8 cellular contexts compared by ENCODE assay signal in genomic region chr11:3841426-3842304, GRCh38. TPM values are rescaled to one million over a fixed set of nuclear protein-coding genes. Genes with fewer than 3 reads are reported as not detected.
DNase-seq lines count a peak whose midpoint lies in the region; ATAC-seq and TF ChIP-seq lines count a peak whose summit lies in the region.

No MANE protein-coding gene starts in this region.

- peak overlapping the region; percentile 84 for H3K27ac Mint-ChIP-seq in Caco-2 (ENCODE audit: unreplicated experiment)
- peak overlapping the region; percentile 94 for H3K27ac Mint-ChIP-seq in activated CD8-positive, alpha-beta T cell treated with anti-CD3 and anti-CD28 coated beads for 36 hours
- peak overlapping the region; percentile 94 to 95 for H3K27ac Mint-ChIP-seq in effector memory CD8-positive, alpha-beta T cell

- peak overlapping the region; percentile 96 for H3K4me3 Mint-ChIP-seq in Caco-2 (ENCODE audit: unreplicated experiment)
- H3K4me3 Mint-ChIP-seq in activated CD8-positive, alpha-beta T cell treated with anti-CD3 and anti-CD28 coated beads for 36 hours: peak overlapping the region; percentile 87
- H3K4me3 Mint-ChIP-seq in effector memory CD8-positive, alpha-beta T cell: peak overlapping the region; percentile 88

- peak overlapping the region; percentile 5 for H2BK5ac ChIP-seq in mesendoderm (ENCODE audit: low read length)

- peak overlapping the region; percentile 97 for H3K18ac ChIP-seq in mesendoderm (ENCODE audit: low read length)

- H3K4me1 ChIP-seq in Caco-2 (peaks cover 9% of the 10 kb centered on the region; the same call in 1 of the 2 replicates), mesendoderm (ENCODE audit: control insufficient read depth, low read depth, low read length) (peaks cover 17% of the 10 kb centered on the region)

- H3K4me3 ChIP-seq in Caco-2 (ENCODE audit: low read depth, low read length) (peak overlapping the region; percentile 68), mesendoderm (ENCODE audit: low read length) (peak overlapping the region; percentile 8)

- peak overlapping the region; percentile 16 for H3K4me2 ChIP-seq in mesendoderm (ENCODE audit: low read length)

- DNase-seq in Caco-2 (peak; percentile 88 to 94), NCI-H526 treated with DMSO at 0.1 percent for 48 hours (lab: John Stamatoyannopoulos, UW) (peak; percentile 83), mesendoderm (peak; percentile 88)
- DNase-seq in activated CD8-positive, alpha-beta T cell treated with anti-CD3 and anti-CD28 coated beads for 36 hours: peak; percentile 40
- DNase-seq in effector memory CD8-positive, alpha-beta T cell: peak; percentile 88 to 90 (median 88)
- peak; percentile 97 for DNase-seq in stimulated activated naive CD4-positive, alpha-beta T cell treated with Interleukin-2 at 50 U/mL for 16 hours (lab: John Stamatoyannopoulos, UW)

- H3K9me3 Mint-ChIP-seq in Caco-2 (ENCODE audit: unreplicated experiment): no peaks in the 10 kb centered on the region
- no peaks in the 10 kb centered on the region for H3K9me3 Mint-ChIP-seq in activated CD8-positive, alpha-beta T cell treated with anti-CD3 and anti-CD28 coated beads for 36 hours
- H3K9me3 Mint-ChIP-seq in effector memory CD8-positive, alpha-beta T cell: no peaks in the 10 kb centered on the region

- H4K5ac ChIP-seq in mesendoderm (ENCODE audit: low read length): no peak overlapping the region

- peak overlapping the region; percentile 55 for H3K27ac ChIP-seq in mesendoderm (ENCODE audit: low read depth, low read length)

- POLR2A ChIA-PET in Caco-2 (lab: Charles Lee): interaction anchor here (0.6 to 2.2 kb wide), 7 partner anchors 13 to 254 kb away, joined by 3 to 11 read pairs (median 4); partner anchors contain the start of genes NUP98, PGAP2 and STIM1
- POLR2A ChIA-PET in activated CD8-positive, alpha-beta T cell treated with anti-CD3 and anti-CD28 coated beads for 36 hours (lab: Charles Lee): interaction anchor here (0.6 to 14.6 kb wide), 22 partner anchors 11 to 250 kb away, joined by 3 to 216 read pairs (median 4); partner anchors contain the start of genes PGAP2 and STIM1

- H3K9ac ChIP-seq in mesendoderm (ENCODE audit: low read length): peak overlapping the region; percentile 68

- H3K79me1 ChIP-seq in mesendoderm (ENCODE audit: low read length): peaks cover 30% of the 10 kb centered on the region

- CTCF ChIA-PET in Caco-2 (lab: Charles Lee): interaction anchor here (0.5 to 3.1 kb wide), 24 partner anchors 8 to 246 kb away, joined by 3 to 63 read pairs (median 5); partner anchors contain the start of genes PGAP2 and STIM1
- CTCF ChIA-PET in activated CD8-positive, alpha-beta T cell treated with anti-CD3 and anti-CD28 coated beads for 36 hours (lab: Charles Lee): interaction anchor here (0.7 to 26.5 kb wide), 22 partner anchors 9 to 257 kb away, joined by 3 to 775 read pairs (median 4); partner anchors contain the start of genes PGAP2 and STIM1

- no peaks in the 10 kb centered on the region for H3K36me3 Mint-ChIP-seq in Caco-2 (ENCODE audit: insufficient read depth, unreplicated experiment)
- peaks cover 29% of the 10 kb centered on the region for H3K36me3 Mint-ChIP-seq in activated CD8-positive, alpha-beta T cell treated with anti-CD3 and anti-CD28 coated beads for 36 hours (ENCODE audit: low read depth)
- peaks cover 49% of the 10 kb centered on the region for H3K36me3 Mint-ChIP-seq in effector memory CD8-positive, alpha-beta T cell (ENCODE audit: insufficient read depth)

- no peak overlapping the region for H2BK15ac ChIP-seq in mesendoderm (replicated peaks; ENCODE audit: low read depth)

- H2AK5ac ChIP-seq in mesendoderm (ENCODE audit: low read length): no peak overlapping the region

- H3K27me3 ChIP-seq in Caco-2 (replicated peaks; ENCODE audit: control insufficient read depth, insufficient read depth, low read length) (no peaks in the 10 kb centered on the region), mesendoderm (ENCODE audit: insufficient read depth, low read length, poor library complexity) (no peaks in the 10 kb centered on the region)

- TSS peak; percentile 84 for BruUV-seq in Caco-2 (replicated peaks; lab: Mats Ljungman, UMichigan)

- WGBS in mesendoderm (ENCODE audit: extremely low coverage, insufficient coverage, low lambda C conversion rate): no CpG with 5 or more reads among the region's 41 CpGs

- intact Hi-C loops in Caco-2 (cut with micrococcal nuclease; ENCODE audit: unreplicated experiment): loop anchor here (1.0 kb wide), 2 partner anchors 44 to 231 kb away; partner anchors contain the start of gene NUP98
- intact Hi-C loops in activated CD8-positive, alpha-beta T cell treated with anti-CD3 and anti-CD28 coated beads for 36 hours (cut with micrococcal nuclease): loop anchor here (5.0 kb wide), 1 partner anchor 251 kb away; the partner anchor contains the start of gene RRM1

- peak overlapping the region; percentile 92 for H4K8ac ChIP-seq in mesendoderm (ENCODE audit: low read depth, low read length)

- H3K56ac ChIP-seq in mesendoderm (ENCODE audit: low read length): peak overlapping the region; percentile 90

- H2BK120ac ChIP-seq in mesendoderm (ENCODE audit: low read depth, low read length): peak overlapping the region; percentile 69

- peak overlapping the region; percentile 99 for H3K4ac ChIP-seq in mesendoderm (ENCODE audit: low read depth, low read length)

- H3K79me2 ChIP-seq in mesendoderm (ENCODE audit: control insufficient read depth, insufficient read depth, low read length): peaks cover 30% of the 10 kb centered on the region

- peak; percentile 77 to 95 for TF ChIP-seq CTCF in Caco-2 (IDR thresholded peaks at IDR 0.05; ENCODE audit: insufficient read depth in 1 of 2, low read depth in 1 of 2, low read length in 1 of 2, severe bottlenecking in 1 of 2, unreplicated experiment in 1 of 2)
- TF ChIP-seq CTCF in activated CD8-positive, alpha-beta T cell treated with anti-CD3 and anti-CD28 coated beads for 36 hours (IDR thresholded peaks at IDR 0.05): peak; percentile 69

- peaks cover 10% of the 10 kb centered on the region for H3K4me1 Mint-ChIP-seq in Caco-2 (ENCODE audit: low read depth, unreplicated experiment)
- peaks cover 51% of the 10 kb centered on the region for H3K4me1 Mint-ChIP-seq in activated CD8-positive, alpha-beta T cell treated with anti-CD3 and anti-CD28 coated beads for 36 hours (ENCODE audit: low read depth)
- peaks cover 32 to 33% of the 10 kb centered on the region in 2 donors for H3K4me1 Mint-ChIP-seq in effector memory CD8-positive, alpha-beta T cell (ENCODE audit: low read depth in 2 of 2)

- H3K23ac ChIP-seq in mesendoderm (ENCODE audit: low read length): no peak overlapping the region

- no peaks in the 10 kb centered on the region for H3K9me3 ChIP-seq in Caco-2

- H3K36me3 ChIP-seq in Caco-2 (ENCODE audit: control insufficient read depth, insufficient read depth, low read length) (no peaks in the 10 kb centered on the region), mesendoderm (ENCODE audit: control insufficient read depth, insufficient read depth, low read length) (no peaks in the 10 kb centered on the region)

- no peaks in the 10 kb centered on the region for H3K27me3 Mint-ChIP-seq in Caco-2 (ENCODE audit: insufficient read depth, unreplicated experiment)
- no peaks in the 10 kb centered on the region for H3K27me3 Mint-ChIP-seq in activated CD8-positive, alpha-beta T cell treated with anti-CD3 and anti-CD28 coated beads for 36 hours
- H3K27me3 Mint-ChIP-seq in effector memory CD8-positive, alpha-beta T cell: no peaks in the 10 kb centered on the region

- ATAC-seq in GM19395 (IDR thresholded peaks at IDR 0.05; ENCODE audit: unreplicated experiment) (peak; percentile 59), HG03469 (IDR thresholded peaks at IDR 0.05; ENCODE audit: unreplicated experiment) (peak; percentile 37)
- no peak for ATAC-seq in activated CD8-positive, alpha-beta T cell treated with anti-CD3 and anti-CD28 coated beads for 36 hours
- peak; percentile 74 for ATAC-seq in effector memory CD8-positive, alpha-beta T cell (replicated peaks)

RNA-seq across cellular contexts. Expression of gene RHOG, which starts 0.9 kb away (rescaled TPM):
- total RNA-seq in Caco-2 (2022): 36.9 and 40.5 TPM in 2 replicates
- total RNA-seq in activated CD8-positive, alpha-beta T cell treated with anti-CD3 and anti-CD28 coated beads for 36 hours: 100 to 1,000 TPM; 176 to 188 TPM
- 38.2 TPM for polyA plus RNA-seq in mesendoderm (2013, experiment 1 of 2)
- 34.7 TPM for polyA plus RNA-seq in mesendoderm (2013, experiment 2 of 2)

RNA-seq across cellular contexts. Expression of gene STIM1, which starts 13.8 kb away (rescaled TPM):
- total RNA-seq in Caco-2 (2022): 54.2 and 55.1 TPM in 2 replicates
- 10 to 100 TPM; 60.8 to 61.4 TPM for total RNA-seq in activated CD8-positive, alpha-beta T cell treated with anti-CD3 and anti-CD28 coated beads for 36 hours
- 9.2 TPM for polyA plus RNA-seq in mesendoderm (2013, experiment 1 of 2)
- polyA plus RNA-seq in mesendoderm (2013, experiment 2 of 2): 8.3 TPM

RNA-seq across cellular contexts. Expression of gene PGAP2, which starts 33.3 kb away (rescaled TPM):
- total RNA-seq in Caco-2 (2022): 53.6 and 57.9 TPM in 2 replicates
- total RNA-seq in activated CD8-positive, alpha-beta T cell treated with anti-CD3 and anti-CD28 coated beads for 36 hours: 10 to 100 TPM; 33.1 to 36.7 TPM
- polyA plus RNA-seq in mesendoderm (2013, experiment 1 of 2): 55.1 TPM
- 56.2 TPM for polyA plus RNA-seq in mesendoderm (2013, experiment 2 of 2)

RNA-seq across cellular contexts. Expression of gene NUP98, which starts 44.3 kb away (rescaled TPM):
- 146 and 150 TPM in 2 replicates for total RNA-seq in Caco-2 (2022)
- 10 to 100 TPM; 88.4 to 89.9 TPM for total RNA-seq in activated CD8-positive, alpha-beta T cell treated with anti-CD3 and anti-CD28 coated beads for 36 hours
- 72.3 TPM for polyA plus RNA-seq in mesendoderm (2013, experiment 1 of 2)
- 72.2 TPM for polyA plus RNA-seq in mesendoderm (2013, experiment 2 of 2)

Comparison
In these comparisons a context has a peak if more than half of its experiments do, and no peak if none do; other contexts are left out.
1. DNase-seq: peak in every context shown above with its lines; median percentile 97 in stimulated activated naive CD4-positive, alpha-beta T cell treated with Interleukin-2 at 50 U/mL for 16 hours; 91 in Caco-2; 88 in effector memory CD8-positive, alpha-beta T cell; 88 in mesendoderm; 83 in NCI-H526 treated with DMSO at 0.1 percent for 48 hours; 40 in activated CD8-positive, alpha-beta T cell treated with anti-CD3 and anti-CD28 coated beads for 36 hours.